ENCODE assay signal across 1 cellular context in genomic region chr9:89923961-89924504, GRCh38.
A peak's percentile ranks its signal among the peaks of the same experiment; 100 is the strongest.
TF ChIP-seq lines count a peak whose summit lies in the region.

No MANE protein-coding gene starts in this region.

TF ChIP-seq in HepG2, 621 proteins besides CTCF, POLR2A, EP300 and RAD21 (continued from another document and continues in another):
- no peak for TF ChIP-seq ZBED4 (CRISPR knock-in tag; IDR thresholded peaks at IDR 0.05; ENCODE audit: borderline replicate concordance)
- no peak for TF ChIP-seq ZNF451 (CRISPR knock-in tag; IDR thresholded peaks at IDR 0.05)
- 0 out of 2 replicates have a peak, but pooled peaks have one; percentile 22 for TF ChIP-seq MIER2 (CRISPR knock-in tag; IDR thresholded peaks at IDR 0.05)
- no peak for TF ChIP-seq ZNF629 (CRISPR knock-in tag; conservative IDR thresholded peaks at IDR 0.05)
- no peak for TF ChIP-seq KIAA2018 (CRISPR knock-in tag; IDR thresholded peaks at IDR 0.05; ENCODE audit: borderline replicate concordance)
- no peak for TF ChIP-seq ZNF878 (CRISPR knock-in tag; IDR thresholded peaks at IDR 0.05)
- TF ChIP-seq ZFYVE20 (CRISPR knock-in tag; IDR thresholded peaks at IDR 0.05; ENCODE audit: borderline replicate concordance, low read depth): no peak
- no peak for TF ChIP-seq ARNT2 (CRISPR knock-in tag; IDR thresholded peaks at IDR 0.05; ENCODE audit: low read depth)
- no peak for TF ChIP-seq XRCC5 (optimal IDR thresholded peaks at IDR 0.05; ENCODE audit: low read length)
- TF ChIP-seq ZMAT3 (CRISPR knock-in tag; conservative IDR thresholded peaks at IDR 0.05): no peak
- TF ChIP-seq ZNF646 (CRISPR knock-in tag; IDR thresholded peaks at IDR 0.05): no peak
- no peak for TF ChIP-seq ZNF292 (CRISPR knock-in tag; IDR thresholded peaks at IDR 0.05; ENCODE audit: borderline replicate concordance, low read depth)
- peak; percentile 54; the same call in 1 of the 2 replicates for TF ChIP-seq SKIL (CRISPR knock-in tag; IDR thresholded peaks at IDR 0.05; ENCODE audit: borderline replicate concordance)
- TF ChIP-seq ZNF276 (CRISPR knock-in tag; IDR thresholded peaks at IDR 0.05; ENCODE audit: low read depth): no peak
- TF ChIP-seq FIP1L1 (IDR thresholded peaks at IDR 0.05; ENCODE audit: borderline replicate concordance, insufficient read depth, low read depth, low read length): no peak
- no peak for TF ChIP-seq BRD4 (CRISPR knock-in tag; IDR thresholded peaks at IDR 0.05)
- no peak for TF ChIP-seq GRHL1 (CRISPR knock-in tag; conservative IDR thresholded peaks at IDR 0.05)
- no peak for TF ChIP-seq HOMEZ (CRISPR knock-in tag; IDR thresholded peaks at IDR 0.05; ENCODE audit: low read depth)
- no peak for TF ChIP-seq ZNF17 (CRISPR knock-in tag; IDR thresholded peaks at IDR 0.05)
- TF ChIP-seq ZNF570 (CRISPR knock-in tag; IDR thresholded peaks at IDR 0.05; ENCODE audit: borderline replicate concordance): no peak
- no peak for TF ChIP-seq ONECUT2 (CRISPR knock-in tag; IDR thresholded peaks at IDR 0.05)
- no peak for TF ChIP-seq ZNF232 (CRISPR knock-in tag; IDR thresholded peaks at IDR 0.05; ENCODE audit: borderline replicate concordance)
- no peak for TF ChIP-seq ZNF253 (CRISPR knock-in tag; IDR thresholded peaks at IDR 0.05; ENCODE audit: borderline replicate concordance)
